In the genomic region with DNA sequence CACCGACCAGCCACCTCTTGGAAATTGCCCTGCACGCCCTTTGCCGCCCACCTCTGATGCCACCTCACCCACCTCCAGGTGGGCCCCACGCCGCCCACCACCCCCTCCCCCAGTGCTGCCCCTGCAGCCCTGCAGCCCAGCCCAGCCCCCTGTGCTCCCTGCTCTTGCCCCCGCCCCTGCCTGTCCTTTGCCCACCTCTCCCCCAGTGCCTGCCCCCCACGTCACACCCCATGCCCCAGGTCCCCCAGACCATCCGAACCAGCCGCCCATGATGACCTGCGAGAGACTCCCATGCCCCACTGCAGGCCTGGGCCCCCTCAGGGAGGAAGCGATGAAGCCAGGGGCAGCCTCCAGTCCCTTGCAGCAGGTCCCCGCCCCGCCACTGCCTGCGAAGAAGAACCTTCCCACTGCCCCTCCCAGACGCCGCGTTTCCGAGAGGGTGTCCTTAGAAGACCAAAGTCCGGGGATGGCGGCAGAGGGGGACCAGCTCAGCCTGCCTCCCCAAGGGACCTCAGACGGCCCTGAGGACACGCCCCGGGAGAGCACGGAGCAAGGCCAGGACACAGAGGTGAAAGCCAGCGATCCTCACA, we compare ENCODE assay signal across 10 cellular contexts.
DNase-seq lines count a peak whose midpoint lies in the region; ATAC-seq and TF ChIP-seq lines count a peak whose summit lies in the region.
"Had no signal": no experiment of that assay in that cellular context is flagged by ENCODE, and none has a peak within 500 bp of the region (broad histone marks: within the 10 kb centered on the region; RNA-seq: fewer than 3 reads in every experiment).

No MANE protein-coding gene starts in this region.

- ATAC-seq in CD4-positive, CD25-positive, alpha-beta regulatory T cell (ENCODE audit: low read depth in 2 of 2), result no peak
- ATAC-seq in natural killer cell, result peak; percentile 13 to 37 (median 19)
- ATAC-seq: HCT116 had no signal

- peak overlapping the region; percentile 98 to 100 (median 100) for H3K4me3 Mint-ChIP-seq in CD4-positive, CD25-positive, alpha-beta regulatory T cell
- peak overlapping the region; percentile 90 for H3K4me3 Mint-ChIP-seq in natural killer cell

- peak overlapping the region; percentile 95 for H3K27ac ChIP-seq in CD4-positive, CD25-positive, alpha-beta regulatory T cell (ENCODE audit: insufficient read depth, low read length, poor library complexity, severe bottlenecking)
- H3K27ac ChIP-seq in caudate nucleus (ENCODE audit: low read depth, low read length), result peak overlapping the region; percentile 62

- intact Hi-C loops in natural killer cell (cut with micrococcal nuclease), result loop anchor here (1.0 to 5.0 kb wide), 8 partner anchors 13 to 785 kb away; a partner anchor contains a TSS

- peaks cover 4% of the 10 kb centered on the region for H3K36me3 ChIP-seq in CD4-positive, CD25-positive, alpha-beta regulatory T cell (ENCODE audit: control insufficient read depth, insufficient read depth, low read length)

- TF ChIP-seq CTCF in natural killer cell (IDR thresholded peaks at IDR 0.05), result no peak

- H3K4me1 Mint-ChIP-seq in CD4-positive, CD25-positive, alpha-beta regulatory T cell, result peaks cover 10 to 69% (median 55%) of the 10 kb centered on the region in 4 donors
- H3K4me1 Mint-ChIP-seq in natural killer cell, result peaks cover 78 to 95% of the 10 kb centered on the region in 2 donors

- H3K4me1 ChIP-seq in CD4-positive, CD25-positive, alpha-beta regulatory T cell (ENCODE audit: control insufficient read depth, insufficient read depth, low read length, poor library complexity, severe bottlenecking), result peaks cover 71% of the 10 kb centered on the region

- no peaks in the 10 kb centered on the region for H3K9me3 ChIP-seq in CD4-positive, CD25-positive, alpha-beta regulatory T cell (ENCODE audit: control insufficient read depth in 2 of 2, low read length in 2 of 2)

- H3K9me3 Mint-ChIP-seq in CD4-positive, CD25-positive, alpha-beta regulatory T cell, result peaks cover 0 to 2% (median 0%) of the 10 kb centered on the region in 7 donors
- no peaks in the 10 kb centered on the region for H3K9me3 Mint-ChIP-seq in natural killer cell

- peak overlapping the region; percentile 94 for H3K4me3 ChIP-seq in CD4-positive, CD25-positive, alpha-beta regulatory T cell (ENCODE audit: low read depth, low read length)

- no peaks in the 10 kb centered on the region for H3K27me3 ChIP-seq in CD4-positive, CD25-positive, alpha-beta regulatory T cell (ENCODE audit: control insufficient read depth, insufficient read depth, low read length)

- H3K27ac Mint-ChIP-seq in CD4-positive, CD25-positive, alpha-beta regulatory T cell, result peak overlapping the region; percentile 98 to 100 (median 99)
- peak overlapping the region; percentile 96 to 99 for H3K27ac Mint-ChIP-seq in natural killer cell

- no peaks in the 10 kb centered on the region for H3K27me3 Mint-ChIP-seq in CD4-positive, CD25-positive, alpha-beta regulatory T cell
- H3K27me3 Mint-ChIP-seq in natural killer cell (ENCODE audit: low read depth in 2 of 2), result no peaks in the 10 kb centered on the region

- peak; percentile 21 to 72 (median 39) for DNase-seq in CD4-positive, CD25-positive, alpha-beta regulatory T cell
- DNase-seq in NOMO-1 treated with DMSO at 0.1 percent for 48 hours (lab: John Stamatoyannopoulos, UW; ENCODE audit: unreplicated experiment), result peak; percentile 81
- no peak for DNase-seq in caudate nucleus (lab: John Stamatoyannopoulos, UW)
- DNase-seq in natural killer cell, result peak; percentile 66
- DNase-seq in NCI-H524 treated with DMSO at 0.1 percent for 48 hours (lab: John Stamatoyannopoulos, UW), result no peak
- no peak for DNase-seq in COR-L47 (lab: John Stamatoyannopoulos, UW)
- DNase-seq in NCI-H1048 (lab: John Stamatoyannopoulos, UW), result no peak
- DNase-seq in HPDE6-E6E7 (ENCODE audit: extremely low spot score), result no peak
- DNase-seq: Calu3 had no signal

- peaks cover 30% of the 10 kb centered on the region for H3K36me3 Mint-ChIP-seq in CD4-positive, CD25-positive, alpha-beta regulatory T cell
- H3K36me3 Mint-ChIP-seq in natural killer cell, result peaks cover 11% of the 10 kb centered on the region

Comparison
In these comparisons a context has a peak if more than half of its experiments do, and no peak if none do; other contexts are left out.
1. ATAC-seq: peak in natural killer cell (3 of 3); none in CD4-positive, CD25-positive, alpha-beta regulatory T cell (0 of 2).
2. DNase-seq: peak in CD4-positive, CD25-positive, alpha-beta regulatory T cell (3 of 3), NOMO-1 treated with DMSO at 0.1 percent for 48 hours (single experiment) and natural killer cell (single experiment); none in caudate nucleus (0 of 61), NCI-H524 treated with DMSO at 0.1 percent for 48 hours (single experiment), COR-L47 (single experiment), NCI-H1048 (single experiment) and HPDE6-E6E7 (single experiment).